Comparison of ENCODE assay signal across 17 cellular contexts in genomic region chr14:32470161-32470705, GRCh38.
A peak's percentile ranks its signal among the peaks of the same experiment; 100 is the strongest.
DNase-seq lines count a peak whose midpoint lies in the region; ATAC-seq, FAIRE-seq and TF ChIP-seq lines count a peak whose summit lies in the region.
"Had no signal": no experiment of that assay in that cellular context is flagged by ENCODE, and none has a peak within 500 bp of the region (broad histone marks: within the 10 kb centered on the region; RNA-seq: fewer than 3 reads in every experiment).

No MANE protein-coding gene starts in this region.

- no peaks in the 10 kb centered on the region for H3K36me3 ChIP-seq in astrocyte (ENCODE audit: insufficient read depth, low read length)

- H3K4me3 Mint-ChIP-seq in HFFc6: no peak overlapping the region
- no peak overlapping the region for H3K4me3 Mint-ChIP-seq in astrocyte (ENCODE audit: unreplicated experiment)
- H3K4me3 Mint-ChIP-seq in glutamatergic neuron (ENCODE audit: unreplicated experiment): peak overlapping the region; percentile 43
- H3K4me3 Mint-ChIP-seq: activated naive CD4-positive, alpha-beta T cell treated with anti-CD3 and anti-CD28 coated beads for 36 hours; naive B cell; stimulated activated naive CD8-positive, alpha-beta T cell treated with anti-CD3 and anti-CD28 coated beads, Interleukin-15, amount 100 ng/mL, for 72 hours had no signal

- no peaks in the 10 kb centered on the region for H3K9me3 Mint-ChIP-seq in HFFc6
- peaks cover 3% of the 10 kb centered on the region for H3K9me3 Mint-ChIP-seq in astrocyte (ENCODE audit: unreplicated experiment)
- peaks cover 18% of the 10 kb centered on the region for H3K9me3 Mint-ChIP-seq in glutamatergic neuron (ENCODE audit: unreplicated experiment)
- H3K9me3 Mint-ChIP-seq: stimulated activated naive CD8-positive, alpha-beta T cell treated with anti-CD3 and anti-CD28 coated beads, Interleukin-15, amount 100 ng/mL, for 72 hours had no signal

- H3K4me3 ChIP-seq in astrocyte (ENCODE audit: insufficient read depth, low read depth, low read length) (no peak overlapping the region), retinal pigment epithelial cell (ENCODE audit: low read length) (no peak overlapping the region)

- FAIRE-seq in astrocyte (lab: Jason Lieb, UNC): no peak
- FAIRE-seq: GM12891 had no signal

- no peak overlapping the region for H3K4me2 ChIP-seq in astrocyte (ENCODE audit: low read length)

- H2AFZ ChIP-seq in astrocyte (ENCODE audit: low read depth, low read length): no peak overlapping the region

- no peaks in the 10 kb centered on the region for H3K9me3 ChIP-seq in astrocyte (ENCODE audit: insufficient read depth, low read depth, low read length)

- H3K9ac ChIP-seq in astrocyte (ENCODE audit: low read length): no peak overlapping the region

- no peak for ATAC-seq in GM18520 (IDR thresholded peaks at IDR 0.05; ENCODE audit: unreplicated experiment)
- ATAC-seq: stimulated activated naive CD8-positive, alpha-beta T cell treated with anti-CD3 and anti-CD28 coated beads, Interleukin-15, amount 100 ng/mL, for 72 hours had no signal

- peaks cover 21% of the 10 kb centered on the region for H3K4me1 ChIP-seq in astrocyte (ENCODE audit: insufficient read depth, low read length)

- H3K27me3 ChIP-seq in astrocyte (ENCODE audit: insufficient read depth, low read length): no peaks in the 10 kb centered on the region

- H3K4me1 Mint-ChIP-seq in HFFc6 (ENCODE audit: low read depth) (peaks cover 74% of the 10 kb centered on the region), astrocyte (ENCODE audit: low read depth, unreplicated experiment) (peaks cover 35% of the 10 kb centered on the region), glutamatergic neuron (ENCODE audit: low read depth, unreplicated experiment) (peaks cover 19% of the 10 kb centered on the region)
- H3K4me1 Mint-ChIP-seq: stimulated activated naive CD8-positive, alpha-beta T cell treated with anti-CD3 and anti-CD28 coated beads, Interleukin-15, amount 100 ng/mL, for 72 hours had no signal

- H3K36me3 Mint-ChIP-seq in HFFc6 (ENCODE audit: low read depth): peaks cover 7% of the 10 kb centered on the region
- peaks cover 2% of the 10 kb centered on the region for H3K36me3 Mint-ChIP-seq in astrocyte (ENCODE audit: low read depth, unreplicated experiment)
- peaks cover 5% of the 10 kb centered on the region for H3K36me3 Mint-ChIP-seq in glutamatergic neuron (ENCODE audit: unreplicated experiment)
- H3K36me3 Mint-ChIP-seq: naive B cell had no signal

- peak overlapping the region; percentile 59 for H3K27ac Mint-ChIP-seq in HFFc6
- peak overlapping the region; percentile 20 for H3K27ac Mint-ChIP-seq in astrocyte (ENCODE audit: unreplicated experiment)
- H3K27ac Mint-ChIP-seq in glutamatergic neuron (ENCODE audit: unreplicated experiment): peak overlapping the region; percentile 34
- H3K27ac Mint-ChIP-seq: activated naive CD4-positive, alpha-beta T cell treated with anti-CD3 and anti-CD28 coated beads for 36 hours; naive B cell; stimulated activated naive CD8-positive, alpha-beta T cell treated with anti-CD3 and anti-CD28 coated beads, Interleukin-15, amount 100 ng/mL, for 72 hours had no signal

- H3K27ac ChIP-seq in astrocyte (ENCODE audit: low read depth, low read length): no peak overlapping the region

- no peaks in the 10 kb centered on the region for H3K27me3 Mint-ChIP-seq in HFFc6 (ENCODE audit: insufficient read depth)
- no peaks in the 10 kb centered on the region for H3K27me3 Mint-ChIP-seq in astrocyte (ENCODE audit: low read depth, unreplicated experiment)
- peaks cover 5% of the 10 kb centered on the region for H3K27me3 Mint-ChIP-seq in glutamatergic neuron (ENCODE audit: unreplicated experiment)
- H3K27me3 Mint-ChIP-seq: stimulated activated naive CD8-positive, alpha-beta T cell treated with anti-CD3 and anti-CD28 coated beads, Interleukin-15, amount 100 ng/mL, for 72 hours had no signal

- DNase-seq in HFFc6 (no peak), astrocyte (ENCODE audit: low read depth) (no peak), glutamatergic neuron (no peak), retinal pigment epithelial cell (ENCODE audit: low read depth) (peak; percentile 69), NOMO-1 (lab: John Stamatoyannopoulos, UW; ENCODE audit: unreplicated experiment in 2 of 2) (no peak), NCI-H2029 treated with DMSO at 0.1 percent for 48 hours (lab: John Stamatoyannopoulos, UW) (no peak), NCI-H2227 (lab: John Stamatoyannopoulos, UW; ENCODE audit: unreplicated experiment) (no peak)
- DNase-seq: activated CD4-positive, alpha-beta T cell treated with anti-CD3 and anti-CD28 coated beads, Interleukin-2, amount 50 U/mL, for 4 hours; activated naive CD4-positive, alpha-beta T cell treated with anti-CD3 and anti-CD28 coated beads for 36 hours; GDM1; H7; left colon; NCI-H1436 treated with DMSO at 0.1 percent for 48 hours; stimulated activated naive CD8-positive, alpha-beta T cell treated with anti-CD3 and anti-CD28 coated beads, Interleukin-15, amount 100 ng/mL, for 72 hours had no signal

- H4K20me1 ChIP-seq in astrocyte (ENCODE audit: insufficient read depth, low read length): no peaks in the 10 kb centered on the region

- H3K79me2 ChIP-seq in astrocyte (ENCODE audit: insufficient read depth, low read length): no peaks in the 10 kb centered on the region

- TF ChIP-seq CTCF in HFFc6 (IDR thresholded peaks at IDR 0.05) (no peak), astrocyte (IDR thresholded peaks at IDR 0.05; ENCODE audit: insufficient read depth, low read depth, low read length) (no peak), glutamatergic neuron (IDR thresholded peaks at IDR 0.05; ENCODE audit: partially characterized antibody, unreplicated experiment) (no peak), retinal pigment epithelial cell (conservative IDR thresholded peaks at IDR 0.05; ENCODE audit: low read depth, low read length) (no peak)
